7 cellular contexts compared by ENCODE assay signal in genomic region chr11:118956094-118956846, GRCh38. TPM values are rescaled to one million over a fixed set of nuclear protein-coding genes. Genes with fewer than 3 reads are reported as not detected.
DNase-seq lines count a peak whose midpoint lies in the region; ATAC-seq, FAIRE-seq and TF ChIP-seq lines count a peak whose summit lies in the region.

Gene UPK2 (plus strand): TSS chr11:118956298. CDS start chr11:118956351, 53 bp downstream.

- no peak within 1 kb of the TSS for H3K27ac Mint-ChIP-seq in activated CD8-positive, alpha-beta T cell treated with anti-CD3 and anti-CD28 coated beads for 36 hours

- peak; percentile 89 for FAIRE-seq in GM12891 (lab: Jason Lieb, UNC)

- intact Hi-C loops in activated CD8-positive, alpha-beta T cell treated with anti-CD3 and anti-CD28 coated beads for 36 hours (cut with micrococcal nuclease) = loop anchor here (2.0 kb wide), 1 partner anchor 49 kb away; no protein-coding TSS in a partner anchor

- H3K36me3 Mint-ChIP-seq in activated CD8-positive, alpha-beta T cell treated with anti-CD3 and anti-CD28 coated beads for 36 hours (ENCODE audit: low read depth) = no peaks in the 10 kb centered on the region

- H3K27me3 Mint-ChIP-seq in activated CD8-positive, alpha-beta T cell treated with anti-CD3 and anti-CD28 coated beads for 36 hours = no peaks in the 10 kb centered on the region

- DNase-seq in GM12891 (ENCODE audit: insufficient read length, low spot score) (peak; percentile 96), NK-92 (lab: John Stamatoyannopoulos, UW; ENCODE audit: unreplicated experiment) (peak; percentile 23), medulla oblongata (ENCODE audit: extremely low spot score) (peak; percentile 88)
- peak; percentile 93 for DNase-seq in activated CD8-positive, alpha-beta T cell treated with anti-CD3 and anti-CD28 coated beads for 36 hours
- peak; percentile 90 for DNase-seq in effector CD4-positive, alpha-beta T cell
- peak; percentile 80 for DNase-seq in stimulated activated CD8-positive, alpha-beta memory T cell treated with anti-CD3 and anti-CD28 coated beads, Interleukin-15, amount 100 ng/mL, for 24 hours (ENCODE audit: low read depth)

- CTCF ChIA-PET in activated CD8-positive, alpha-beta T cell treated with anti-CD3 and anti-CD28 coated beads for 36 hours (lab: Charles Lee) = interaction anchor here (0.6 to 3.5 kb wide), 21 partner anchors 8 to 361 kb away, joined by 3 to 23 read pairs (median 5); partner anchors contain the start of genes BCL9L, CXCR5 and DDX6

- H3K4me3 Mint-ChIP-seq in activated CD8-positive, alpha-beta T cell treated with anti-CD3 and anti-CD28 coated beads for 36 hours = no peak within 1 kb of the TSS

- peaks cover 3% of the 10 kb centered on the region for H3K4me1 Mint-ChIP-seq in activated CD8-positive, alpha-beta T cell treated with anti-CD3 and anti-CD28 coated beads for 36 hours (ENCODE audit: low read depth)

- H3K9me3 Mint-ChIP-seq in activated CD8-positive, alpha-beta T cell treated with anti-CD3 and anti-CD28 coated beads for 36 hours = no peaks in the 10 kb centered on the region

- POLR2A ChIA-PET in activated CD8-positive, alpha-beta T cell treated with anti-CD3 and anti-CD28 coated beads for 36 hours (lab: Charles Lee) = interaction anchor here (1.1 to 1.2 kb wide), 3 partner anchors 45 to 320 kb away, joined by 3 to 4 read pairs (median 3); no protein-coding TSS in a partner anchor

- TF ChIP-seq CTCF in activated CD8-positive, alpha-beta T cell treated with anti-CD3 and anti-CD28 coated beads for 36 hours (IDR thresholded peaks at IDR 0.05) = peak; percentile 80

- no peak for TF ChIP-seq POLR2A in GM12891 (IDR thresholded peaks at IDR 0.05; ENCODE audit: low read depth, low read length)

- peak; percentile 66 for ATAC-seq in HG03442 (IDR thresholded peaks at IDR 0.05; ENCODE audit: unreplicated experiment)
- peak; percentile 99 for ATAC-seq in activated CD8-positive, alpha-beta T cell treated with anti-CD3 and anti-CD28 coated beads for 36 hours

TF ChIP-seq in GM12891, 5 proteins besides CTCF, POLR2A, EP300 and RAD21:
- no peak for TF ChIP-seq POLR2AphosphoS5 (IDR thresholded peaks at IDR 0.05; ENCODE audit: low read depth, low read length)
- TF ChIP-seq PAX5 (IDR thresholded peaks at IDR 0.05; ENCODE audit: insufficient read depth, low read length, severe bottlenecking) = no peak
- no peak for TF ChIP-seq SPI1 (IDR thresholded peaks at IDR 0.05; ENCODE audit: low read depth, low read length)
- TF ChIP-seq TAF1 (IDR thresholded peaks at IDR 0.05; ENCODE audit: low read depth, low read length) = no peak
- TF ChIP-seq POU2F2 (IDR thresholded peaks at IDR 0.05; ENCODE audit: low read depth, low read length) = no peak

RNA-seq across cellular contexts. Expression of gene UPK2, which starts in this region (rescaled TPM):
- 1.9 TPM for polyA plus RNA-seq in GM12891 (2012; ENCODE audit: low read depth, missing spikeins)
- total RNA-seq in activated CD8-positive, alpha-beta T cell treated with anti-CD3 and anti-CD28 coated beads for 36 hours = 1 to 10 TPM; 1.5 to 2.2 TPM

Comparison
In these comparisons a context has a peak if more than half of its experiments do, and no peak if none do; other contexts are left out.
1. Peak in every context shown above with its lines: DNase-seq and ATAC-seq.
2. DNase-seq: peak in every context shown above with its lines; median percentile 96 in GM12891; 93 in activated CD8-positive, alpha-beta T cell treated with anti-CD3 and anti-CD28 coated beads for 36 hours; 90 in effector CD4-positive, alpha-beta T cell; 88 in medulla oblongata; 80 in stimulated activated CD8-positive, alpha-beta memory T cell treated with anti-CD3 and anti-CD28 coated beads, Interleukin-15, amount 100 ng/mL, for 24 hours; 23 in NK-92.